In genomic region chr22:25084405-25085107, GRCh38 we compare ENCODE assay signal across 19 cellular contexts.
A peak's percentile ranks its signal among the peaks of the same experiment; 100 is the strongest.
DNase-seq lines count a peak whose midpoint lies in the region; ATAC-seq and TF ChIP-seq lines count a peak whose summit lies in the region.
"Had no signal": no experiment of that assay in that cellular context is flagged by ENCODE, and none has a peak within 500 bp of the region (broad histone marks: within the 10 kb centered on the region; RNA-seq: fewer than 3 reads in every experiment).

No MANE protein-coding gene starts in this region.

- POLR2A ChIA-PET in MCF 10A (lab: Yijun Ruan, JAX), result no interaction called here
- POLR2A ChIA-PET in PC-3 (lab: Charles Lee; ENCODE audit: unreplicated experiment), result no interaction called here
- POLR2A ChIA-PET in naive thymus-derived CD4-positive, alpha-beta T cell (lab: Charles Lee), result interaction anchor here (0.5 kb wide), 1 partner anchor 483 kb away, joined by 3 read pairs; no protein-coding TSS in a partner anchor

- no peak overlapping the region for H3K4me3 Mint-ChIP-seq in MCF 10A (ENCODE audit: unreplicated experiment)
- no peak overlapping the region for H3K4me3 Mint-ChIP-seq in endodermal cell
- no peak overlapping the region for H3K4me3 Mint-ChIP-seq in activated naive CD8-positive, alpha-beta T cell treated with anti-CD3 and anti-CD28 coated beads for 36 hours
- H3K4me3 Mint-ChIP-seq in naive thymus-derived CD4-positive, alpha-beta T cell, result no peak overlapping the region
- H3K4me3 Mint-ChIP-seq: CD14-positive monocyte had no signal

- H3K4me3 ChIP-seq in mammary epithelial cell (replicated peaks in 1 of 3; ENCODE audit: insufficient read depth in 1 of 3, low read depth in 2 of 3, low read length in 3 of 3) (no peak overlapping the region), SJCRH30 (no peak overlapping the region), endodermal cell (ENCODE audit: low read length) (no peak overlapping the region), aorta (ENCODE audit: low read length in 2 of 2) (no peak overlapping the region), PC-3 (ENCODE audit: low read length) (no peak overlapping the region)
- H3K4me3 ChIP-seq in naive thymus-derived CD4-positive, alpha-beta T cell (ENCODE audit: low read length), result no peak overlapping the region
- H3K4me3 ChIP-seq: A549 had no signal

- 81% methylated on average over 6 of the region's 9 CpGs for WGBS in mammary epithelial cell (ENCODE audit: low coverage, missing lambda C conversion rate)
- WGBS in endodermal cell (ENCODE audit: insufficient coverage in 1 of 2, insufficient read length in 1 of 2), 2 experiments, result 93 to 96% methylated on average over 5 to 8 of the region's 9 CpGs
- 88 to 91% methylated on average over 9 of the region's 9 CpGs for WGBS in aorta, 2 donors

- H3K27ac ChIP-seq in mammary epithelial cell (ENCODE audit: insufficient read depth, low read depth, low read length), result no peak overlapping the region
- peak overlapping the region; percentile 33; the same call in 1 of the 2 replicates for H3K27ac ChIP-seq in SJCRH30
- H3K27ac ChIP-seq in endodermal cell (ENCODE audit: low read depth, low read length), result peak overlapping the region; percentile 24
- peak overlapping the region; percentile 77 to 80 for H3K27ac ChIP-seq in aorta (ENCODE audit: low read depth in 1 of 2, low read length in 2 of 2)
- no peak overlapping the region for H3K27ac ChIP-seq in PC-3 (ENCODE audit: low read length)
- no peak overlapping the region for H3K27ac ChIP-seq in naive thymus-derived CD4-positive, alpha-beta T cell (ENCODE audit: low read depth, low read length)
- H3K27ac ChIP-seq: A549 had no signal

- H2AFZ ChIP-seq in mammary epithelial cell (ENCODE audit: low read depth, low read length) (no peak overlapping the region), PC-3 (ENCODE audit: low read length) (no peak overlapping the region)

- H3K4me2 ChIP-seq in mammary epithelial cell (ENCODE audit: insufficient read depth, low read depth, low read length) (no peak overlapping the region), PC-3 (ENCODE audit: low read length) (no peak overlapping the region)
- H3K4me2 ChIP-seq: A549 had no signal

- H3K27me3 Mint-ChIP-seq in MCF 10A (ENCODE audit: insufficient read depth, unreplicated experiment), result no peaks in the 10 kb centered on the region
- H3K27me3 Mint-ChIP-seq in endodermal cell (ENCODE audit: insufficient read depth), result no peaks in the 10 kb centered on the region
- H3K27me3 Mint-ChIP-seq in activated naive CD8-positive, alpha-beta T cell treated with anti-CD3 and anti-CD28 coated beads for 36 hours, result no peaks in the 10 kb centered on the region
- H3K27me3 Mint-ChIP-seq in naive thymus-derived CD4-positive, alpha-beta T cell, result no peaks in the 10 kb centered on the region

- intact Hi-C loops in mammary epithelial cell (cut with micrococcal nuclease), result loop anchor here (5.0 kb wide), 1 partner anchor 248 kb away; no protein-coding TSS in a partner anchor
- intact Hi-C loops in MCF 10A (cut with micrococcal nuclease), result no loop called here
- intact Hi-C loops in aorta (cut with DNase I), result loop anchor here in 1 of 2 donors (5.0 kb wide), 1 partner anchor 83 kb away; no protein-coding TSS in a partner anchor
- intact Hi-C loops in PC-3 (cut with micrococcal nuclease), result no loop called here
- intact Hi-C loops in naive thymus-derived CD4-positive, alpha-beta T cell (cut with micrococcal nuclease), result no loop called here

- H3K9me3 Mint-ChIP-seq in MCF 10A (ENCODE audit: unreplicated experiment) (no peaks in the 10 kb centered on the region), endodermal cell (no peaks in the 10 kb centered on the region)
- H3K9me3 Mint-ChIP-seq in activated naive CD8-positive, alpha-beta T cell treated with anti-CD3 and anti-CD28 coated beads for 36 hours, result peaks cover 1% of the 10 kb centered on the region
- no peaks in the 10 kb centered on the region for H3K9me3 Mint-ChIP-seq in naive thymus-derived CD4-positive, alpha-beta T cell

- DNase-seq in mammary epithelial cell, result peak; percentile 20
- no peak for DNase-seq in MCF 10A (ENCODE audit: unreplicated experiment)
- DNase-seq in SJCRH30, result no peak
- DNase-seq in endodermal cell, result no peak
- no peak for DNase-seq in aorta
- no peak for DNase-seq in activated naive CD8-positive, alpha-beta T cell treated with anti-CD3 and anti-CD28 coated beads for 36 hours
- DNase-seq in PC-3, result no peak
- DNase-seq in naive thymus-derived CD4-positive, alpha-beta T cell, result no peak
- DNase-seq: Caco-2; DMS153; GOT3; KBM-7; NCI-H2227 treated with DMSO at 0.1 percent for 48 hours; NCI-H526 treated with DMSO at 0.1 percent for 48 hours; NK-92 treated with Interleukin-12 subunit alpha and Interleukin-12 subunit beta, amount 100 ng/mL, for 24 hours; Right ventricle myocardium superior had no signal

- dilution Hi-C loops in mammary epithelial cell (cut with HindIII; ENCODE audit: low sequenced_read_pairs), result no loop called here

- H3K36me3 Mint-ChIP-seq in MCF 10A (ENCODE audit: insufficient read depth, unreplicated experiment) (peaks cover 36% of the 10 kb centered on the region), endodermal cell (ENCODE audit: low read depth) (peaks cover 4% of the 10 kb centered on the region)
- peaks cover 14% of the 10 kb centered on the region for H3K36me3 Mint-ChIP-seq in activated naive CD8-positive, alpha-beta T cell treated with anti-CD3 and anti-CD28 coated beads for 36 hours
- peaks cover 0 to 16% (median 0%) of the 10 kb centered on the region in 5 donors for H3K36me3 Mint-ChIP-seq in naive thymus-derived CD4-positive, alpha-beta T cell
- H3K36me3 Mint-ChIP-seq: CD14-positive monocyte had no signal

- H3K4me1 ChIP-seq in mammary epithelial cell (ENCODE audit: insufficient read depth, low read length) (peaks cover 8% of the 10 kb centered on the region), SJCRH30 (peaks cover 28% of the 10 kb centered on the region), endodermal cell (ENCODE audit: control insufficient read depth, insufficient read depth, low read length) (no peaks in the 10 kb centered on the region), aorta (ENCODE audit: control insufficient read depth in 1 of 2, insufficient read depth in 2 of 2, low read length in 2 of 2) (peaks cover 0 to 4% of the 10 kb centered on the region in 2 donors), PC-3 (ENCODE audit: insufficient read depth, low read length) (no peaks in the 10 kb centered on the region)
- H3K4me1 ChIP-seq in naive thymus-derived CD4-positive, alpha-beta T cell (ENCODE audit: control insufficient read depth in 2 of 2, insufficient read depth in 2 of 2, low read length in 2 of 2), result peaks cover 11% of the 10 kb centered on the region in 2 donors
- H3K4me1 ChIP-seq: Caco-2 had no signal

- H3K9me2 ChIP-seq in PC-3 (replicated peaks; ENCODE audit: low read length), result no peaks in the 10 kb centered on the region

- in situ Hi-C loops in mammary epithelial cell (cut with MboI; ENCODE audit: low sequenced_read_pairs in 2 of 2), result no loop called here

- no peaks in the 10 kb centered on the region for H3F3A ChIP-seq in PC-3 (ENCODE audit: low read length, unreplicated experiment)

- ATAC-seq in aorta (ENCODE audit: low FRiP score) (no peak), PC-3 (no peak)
- ATAC-seq in naive thymus-derived CD4-positive, alpha-beta T cell, result no peak
- ATAC-seq: A549, Panc1 had no signal

- no peak overlapping the region for H3K27ac Mint-ChIP-seq in MCF 10A (ENCODE audit: low read depth, unreplicated experiment)
- no peak overlapping the region for H3K27ac Mint-ChIP-seq in endodermal cell
- no peak overlapping the region for H3K27ac Mint-ChIP-seq in activated naive CD8-positive, alpha-beta T cell treated with anti-CD3 and anti-CD28 coated beads for 36 hours
- H3K27ac Mint-ChIP-seq in naive thymus-derived CD4-positive, alpha-beta T cell, result peak overlapping the region in 1 of 9 donors; percentile 36
- H3K27ac Mint-ChIP-seq: CD14-positive monocyte had no signal

- H3K4me1 Mint-ChIP-seq in MCF 10A (ENCODE audit: insufficient read depth, unreplicated experiment), result no peaks in the 10 kb centered on the region
- H3K4me1 Mint-ChIP-seq in endodermal cell, result no peaks in the 10 kb centered on the region
- peaks cover 41% of the 10 kb centered on the region for H3K4me1 Mint-ChIP-seq in activated naive CD8-positive, alpha-beta T cell treated with anti-CD3 and anti-CD28 coated beads for 36 hours
- H3K4me1 Mint-ChIP-seq in naive thymus-derived CD4-positive, alpha-beta T cell, result peaks cover 16 to 62% (median 24%) of the 10 kb centered on the region in 7 donors

- H3K36me3 ChIP-seq in mammary epithelial cell (ENCODE audit: insufficient read depth, low read length), result no peaks in the 10 kb centered on the region
- no peaks in the 10 kb centered on the region for H3K36me3 ChIP-seq in SJCRH30
- no peaks in the 10 kb centered on the region for H3K36me3 ChIP-seq in endodermal cell (ENCODE audit: control insufficient read depth, insufficient read depth, low read length)
- H3K36me3 ChIP-seq in aorta (ENCODE audit: control insufficient read depth in 1 of 2, insufficient read depth in 2 of 2, low read length in 1 of 2), result peaks cover 0 to 2% of the 10 kb centered on the region in 2 donors
- H3K36me3 ChIP-seq in PC-3 (ENCODE audit: low read depth, low read length), result no peaks in the 10 kb centered on the region
- H3K36me3 ChIP-seq in naive thymus-derived CD4-positive, alpha-beta T cell (ENCODE audit: control insufficient read depth in 2 of 3, insufficient read depth in 3 of 3, low read length in 3 of 3), result no peaks in the 10 kb centered on the region

- H3K79me2 ChIP-seq in mammary epithelial cell (ENCODE audit: insufficient read depth, low read length), result peaks cover 4% of the 10 kb centered on the region
- no peaks in the 10 kb centered on the region for H3K79me2 ChIP-seq in PC-3 (ENCODE audit: low read length)

- no peak overlapping the region for H3K9ac ChIP-seq in mammary epithelial cell (ENCODE audit: insufficient read depth, low read length)
- no peak overlapping the region for H3K9ac ChIP-seq in endodermal cell (ENCODE audit: extremely low read depth, low read length, poor library complexity, severe bottlenecking)
- no peak overlapping the region for H3K9ac ChIP-seq in PC-3 (ENCODE audit: low read length)

- no peaks in the 10 kb centered on the region for H4K20me1 ChIP-seq in mammary epithelial cell (ENCODE audit: insufficient read depth, low read length)
- H4K20me1 ChIP-seq in PC-3 (ENCODE audit: low read length), result no peaks in the 10 kb centered on the region

- no TSS peak for BruUV-seq in mammary epithelial cell (replicated peaks; lab: Mats Ljungman, UMichigan)
- BruUV-seq in MCF 10A (replicated peaks; lab: Mats Ljungman, UMichigan), result no TSS peak
- no TSS peak for BruUV-seq in PC-3 (replicated peaks; lab: Mats Ljungman, UMichigan)

- CTCF ChIA-PET in mammary epithelial cell (lab: Charles Lee; ENCODE audit: low non-redundant PET), result no interaction called here
- CTCF ChIA-PET in MCF 10A (lab: Yijun Ruan, JAX), result interaction anchor here (0.6 kb wide), 1 partner anchor 113 kb away, joined by 3 read pairs; no protein-coding TSS in a partner anchor
- CTCF ChIA-PET in PC-3 (lab: Charles Lee), result no interaction called here
- CTCF ChIA-PET in naive thymus-derived CD4-positive, alpha-beta T cell (lab: Charles Lee), result no interaction called here

- H3K9me3 ChIP-seq in mammary epithelial cell (replicated peaks; ENCODE audit: insufficient read depth, low read length) (no peaks in the 10 kb centered on the region), SJCRH30 (replicated peaks) (no peaks in the 10 kb centered on the region), endodermal cell (ENCODE audit: control insufficient read depth, low read length) (no peaks in the 10 kb centered on the region), aorta (ENCODE audit: control insufficient read depth, low read length) (no peaks in the 10 kb centered on the region), PC-3 (ENCODE audit: low read length) (no peaks in the 10 kb centered on the region)
- H3K9me3 ChIP-seq in naive thymus-derived CD4-positive, alpha-beta T cell (ENCODE audit: control insufficient read depth in 2 of 3, low read length in 3 of 3), result no peaks in the 10 kb centered on the region
- H3K9me3 ChIP-seq: A549, Caco-2 had no signal

- no peak for TF ChIP-seq CTCF in mammary epithelial cell (conservative IDR thresholded peaks at IDR 0.05 in 1 of 2, IDR thresholded peaks at IDR 0.05 in 1 of 2; ENCODE audit: extremely low read depth in 1 of 2, insufficient read depth in 1 of 2, low read depth in 1 of 2, low read length in 2 of 2)
- TF ChIP-seq CTCF in MCF 10A (IDR thresholded peaks at IDR 0.05; ENCODE audit: unreplicated experiment), result no peak
- TF ChIP-seq CTCF in endodermal cell (conservative IDR thresholded peaks at IDR 0.05), result no peak
- TF ChIP-seq CTCF in PC-3 (conservative IDR thresholded peaks at IDR 0.05; ENCODE audit: low read depth, low read length), result no peak

- H3K27me3 ChIP-seq in mammary epithelial cell (ENCODE audit: insufficient read depth, low read length), result no peaks in the 10 kb centered on the region
- H3K27me3 ChIP-seq in SJCRH30, result no peaks in the 10 kb centered on the region
- H3K27me3 ChIP-seq in endodermal cell (ENCODE audit: control insufficient read depth, insufficient read depth, low read length, poor library complexity, severe bottlenecking), result no peaks in the 10 kb centered on the region
- H3K27me3 ChIP-seq in aorta (ENCODE audit: control insufficient read depth in 1 of 2, insufficient read depth in 2 of 2, low read length in 1 of 2), result no peaks in the 10 kb centered on the region
- no peaks in the 10 kb centered on the region for H3K27me3 ChIP-seq in PC-3 (ENCODE audit: low read length)
- no peaks in the 10 kb centered on the region for H3K27me3 ChIP-seq in naive thymus-derived CD4-positive, alpha-beta T cell (ENCODE audit: control insufficient read depth in 2 of 2, insufficient read depth in 2 of 2, low read length in 2 of 2)

Comparison
In these comparisons a context has a peak if more than half of its experiments do, and no peak if none do; other contexts are left out.
1. H3K27ac ChIP-seq: peak in SJCRH30 (single experiment), endodermal cell (single experiment) and aorta (2 of 2); none in mammary epithelial cell (single experiment), PC-3 (single experiment) and naive thymus-derived CD4-positive, alpha-beta T cell (single experiment).